ENCODE assay signal across 23 cellular contexts in genomic region chr7:54080971-54081370, GRCh38.
"Had no signal": no experiment of that assay in that cellular context is flagged by ENCODE, and none has a peak within 500 bp of the region (broad histone marks: within the 10 kb centered on the region; RNA-seq: fewer than 3 reads in every experiment).

No MANE protein-coding gene starts in this region.

- H3K36me3 ChIP-seq: gastrocnemius medialis, neutrophil, pancreas, right lobe of liver, suprapubic skin, transverse colon had no signal

- H3K9me3 Mint-ChIP-seq: endodermal cell, nephron had no signal

- H3K9me3 ChIP-seq: gastrocnemius medialis, neutrophil, pancreas, right lobe of liver, suprapubic skin, transverse colon had no signal

- H3K36me3 Mint-ChIP-seq: memory B cell; naive thymus-derived CD4-positive, alpha-beta T cell; stimulated activated naive B cell treated with anti-CD40 and anti-IgM and Interleukin-4, amounts not matched to agents 10 μg/mL and 1 μg/mL and 100 μg/mL, for 72 hours had no signal

- H3K4me3 ChIP-seq: gastrocnemius medialis, lung, pancreas, right lobe of liver, suprapubic skin, transverse colon had no signal

- H3K27me3 Mint-ChIP-seq: memory B cell; naive thymus-derived CD4-positive, alpha-beta T cell; progenitor cell of endocrine pancreas; stimulated activated naive B cell treated with anti-CD40 and anti-IgM and Interleukin-4, amounts not matched to agents 10 μg/mL and 1 μg/mL and 100 μg/mL, for 72 hours; stimulated activated naive CD8-positive, alpha-beta T cell treated with anti-CD3 and anti-CD28 coated beads, Interleukin-15, amount 100 ng/mL, for 72 hours had no signal

- H3K27ac ChIP-seq: epithelial cell of prostate, gastrocnemius medialis, neutrophil, pancreas, right lobe of liver, suprapubic skin, transverse colon had no signal

- H3K4me3 Mint-ChIP-seq: endodermal cell; memory B cell; naive thymus-derived CD4-positive, alpha-beta T cell; nephron; stimulated activated naive B cell treated with anti-CD40 and anti-IgM and Interleukin-4, amounts not matched to agents 10 μg/mL and 1 μg/mL and 100 μg/mL, for 72 hours; stimulated activated naive CD8-positive, alpha-beta T cell treated with anti-CD3 and anti-CD28 coated beads, Interleukin-15, amount 100 ng/mL, for 72 hours had no signal

- H3K27me3 ChIP-seq: gastrocnemius medialis, neutrophil, pancreas, right lobe of liver, suprapubic skin, transverse colon had no signal

- DNase-seq: effector CD8-positive, alpha-beta T cell; endodermal cell; foreskin fibroblast; gastrocnemius medialis; head of caudate nucleus; midbrain; naive thymus-derived CD4-positive, alpha-beta T cell; pancreas; right lobe of liver; small intestine; stimulated activated CD4-positive, alpha-beta T cell treated with anti-CD3 and anti-CD28 coated beads, Interleukin-15, amount 100 ng/mL, for 24 hours; stimulated activated CD4-positive, alpha-beta T cell treated with anti-CD3 and anti-CD28 coated beads, Interleukin-2, amount 100 ng/mL, for 48 hours; stimulated activated naive B cell treated with anti-CD40 and anti-IgM and Interleukin-4, amounts not matched to agents 10 μg/mL and 1 μg/mL and 100 μg/mL, for 72 hours; stimulated activated naive CD8-positive, alpha-beta T cell treated with anti-CD3 and anti-CD28 coated beads, Interleukin-15, amount 100 ng/mL, for 72 hours; transverse colon had no signal

- H3K4me1 Mint-ChIP-seq: endodermal cell; memory B cell; naive thymus-derived CD4-positive, alpha-beta T cell; nephron; stimulated activated naive B cell treated with anti-CD40 and anti-IgM and Interleukin-4, amounts not matched to agents 10 μg/mL and 1 μg/mL and 100 μg/mL, for 72 hours; stimulated activated naive CD8-positive, alpha-beta T cell treated with anti-CD3 and anti-CD28 coated beads, Interleukin-15, amount 100 ng/mL, for 72 hours had no signal

- FAIRE-seq: keratinocyte, pancreas, small intestine had no signal

- H3K27ac Mint-ChIP-seq: endodermal cell; memory B cell; naive thymus-derived CD4-positive, alpha-beta T cell; progenitor cell of endocrine pancreas; stimulated activated naive B cell treated with anti-CD40 and anti-IgM and Interleukin-4, amounts not matched to agents 10 μg/mL and 1 μg/mL and 100 μg/mL, for 72 hours; stimulated activated naive CD8-positive, alpha-beta T cell treated with anti-CD3 and anti-CD28 coated beads, Interleukin-15, amount 100 ng/mL, for 72 hours had no signal

- H3K4me1 ChIP-seq: gastrocnemius medialis, pancreas, right lobe of liver, suprapubic skin, transverse colon had no signal
